ENCODE assay signal across 10 cellular contexts in the genomic region with DNA sequence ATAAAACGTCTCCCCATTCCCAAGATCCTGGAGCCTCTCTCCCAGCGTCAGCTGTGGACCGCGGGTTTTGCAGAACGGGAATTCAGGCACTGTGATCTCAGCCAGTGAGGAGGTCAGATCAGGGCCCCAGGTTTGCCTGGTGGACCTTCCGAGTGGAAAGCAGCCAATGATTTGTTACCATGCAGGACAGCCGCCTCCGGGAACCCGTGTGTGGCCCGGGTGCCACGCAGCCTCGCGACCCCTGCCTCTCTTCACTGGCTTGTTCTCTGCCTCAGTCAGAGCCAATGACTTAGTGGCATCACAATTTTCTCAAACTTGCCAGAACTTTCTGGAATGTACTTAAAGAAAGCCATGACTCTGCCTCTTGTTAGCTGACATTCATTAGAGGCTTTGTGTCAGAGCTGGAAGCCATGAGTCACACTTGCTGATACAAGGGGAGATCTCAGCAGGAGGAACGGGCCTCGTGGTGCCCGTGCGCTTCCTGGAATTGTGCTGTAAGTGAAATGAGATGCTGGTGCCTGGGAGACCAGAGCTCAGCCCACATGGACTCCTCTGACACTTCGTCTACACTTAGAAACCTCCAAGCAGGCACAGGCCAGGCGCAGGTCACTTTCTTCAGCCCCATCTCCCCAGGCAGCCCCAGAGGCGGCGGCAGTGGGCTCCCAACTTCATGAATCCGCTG.
DNase-seq lines count a peak whose midpoint lies in the region; ATAC-seq and TF ChIP-seq lines count a peak whose summit lies in the region.
"Had no signal": no experiment of that assay in that cellular context is flagged by ENCODE, and none has a peak within 500 bp of the region (broad histone marks: within the 10 kb centered on the region; RNA-seq: fewer than 3 reads in every experiment).

No MANE protein-coding gene starts in this region.

- peak; percentile 10 for DNase-seq in T-helper 2 cell treated with Interferon-gamma antibody and Interleukin-4, amounts not matched to agents 5 μg/mL and 100 μg/mL, for 36 hours (ENCODE audit: low spot score)
- DNase-seq in T-helper 2 cell (no peak), left ventricle myocardium superior (no peak)
- DNase-seq in stimulated activated effector memory CD8-positive, alpha-beta T cell treated with anti-CD3 and anti-CD28 coated beads, Interleukin-12 subunit alpha, Interleukin-12 subunit beta, amount 100 ng/mL, for 72 hours (ENCODE audit: low spot score in 2 of 2), result no peak
- no peak for DNase-seq in activated CD8-positive, alpha-beta memory T cell treated with anti-CD3 and anti-CD28 coated beads, Interleukin-2, amount 10 ng/mL, durations not matched to agents 7 days and 5 days
- DNase-seq: activated B cell treated with CpG ODN at 0.5 μM for 24 hours, DND-41 had no signal

- no peak overlapping the region for H3K27ac Mint-ChIP-seq in T-helper 2 cell treated with Interferon-gamma antibody and Interleukin-4, amounts not matched to agents 5 μg/mL and 100 μg/mL, for 36 hours
- H3K27ac Mint-ChIP-seq in stimulated activated effector memory CD8-positive, alpha-beta T cell treated with anti-CD3 and anti-CD28 coated beads, Interleukin-12 subunit alpha, Interleukin-12 subunit beta, amount 100 ng/mL, for 72 hours, result no peak overlapping the region
- no peak overlapping the region for H3K27ac Mint-ChIP-seq in activated CD8-positive, alpha-beta memory T cell treated with anti-CD3 and anti-CD28 coated beads, Interleukin-2, amount 10 ng/mL, durations not matched to agents 7 days and 5 days
- H3K27ac Mint-ChIP-seq: activated B cell treated with CpG ODN at 0.5 μM for 24 hours had no signal

- intact Hi-C loops in left ventricle myocardium superior (cut with micrococcal nuclease), result no loop called here

- H3K27me3 Mint-ChIP-seq in T-helper 2 cell treated with Interferon-gamma antibody and Interleukin-4, amounts not matched to agents 5 μg/mL and 100 μg/mL, for 36 hours (ENCODE audit: low read depth), result peaks cover 1% of the 10 kb centered on the region
- H3K27me3 Mint-ChIP-seq in activated CD8-positive, alpha-beta memory T cell treated with anti-CD3 and anti-CD28 coated beads, Interleukin-2, amount 10 ng/mL, durations not matched to agents 7 days and 5 days, result peaks cover 4% of the 10 kb centered on the region
- H3K27me3 Mint-ChIP-seq: activated B cell treated with CpG ODN at 0.5 μM for 24 hours had no signal

- no peaks in the 10 kb centered on the region for H3K4me1 Mint-ChIP-seq in T-helper 2 cell treated with Interferon-gamma antibody and Interleukin-4, amounts not matched to agents 5 μg/mL and 100 μg/mL, for 36 hours (ENCODE audit: low read depth)
- H3K4me1 Mint-ChIP-seq in stimulated activated effector memory CD8-positive, alpha-beta T cell treated with anti-CD3 and anti-CD28 coated beads, Interleukin-12 subunit alpha, Interleukin-12 subunit beta, amount 100 ng/mL, for 72 hours, result peaks cover 8% of the 10 kb centered on the region
- no peaks in the 10 kb centered on the region for H3K4me1 Mint-ChIP-seq in activated CD8-positive, alpha-beta memory T cell treated with anti-CD3 and anti-CD28 coated beads, Interleukin-2, amount 10 ng/mL, durations not matched to agents 7 days and 5 days
- H3K4me1 Mint-ChIP-seq: activated B cell treated with CpG ODN at 0.5 μM for 24 hours had no signal

- H3K36me3 Mint-ChIP-seq in T-helper 2 cell treated with Interferon-gamma antibody and Interleukin-4, amounts not matched to agents 5 μg/mL and 100 μg/mL, for 36 hours (ENCODE audit: low read depth), result no peaks in the 10 kb centered on the region
- H3K36me3 Mint-ChIP-seq in stimulated activated effector memory CD8-positive, alpha-beta T cell treated with anti-CD3 and anti-CD28 coated beads, Interleukin-12 subunit alpha, Interleukin-12 subunit beta, amount 100 ng/mL, for 72 hours, result no peaks in the 10 kb centered on the region
- no peaks in the 10 kb centered on the region for H3K36me3 Mint-ChIP-seq in activated CD8-positive, alpha-beta memory T cell treated with anti-CD3 and anti-CD28 coated beads, Interleukin-2, amount 10 ng/mL, durations not matched to agents 7 days and 5 days

- H3K4me3 Mint-ChIP-seq in T-helper 2 cell treated with Interferon-gamma antibody and Interleukin-4, amounts not matched to agents 5 μg/mL and 100 μg/mL, for 36 hours, result no peak overlapping the region
- no peak overlapping the region for H3K4me3 Mint-ChIP-seq in stimulated activated effector memory CD8-positive, alpha-beta T cell treated with anti-CD3 and anti-CD28 coated beads, Interleukin-12 subunit alpha, Interleukin-12 subunit beta, amount 100 ng/mL, for 72 hours
- H3K4me3 Mint-ChIP-seq in activated CD8-positive, alpha-beta memory T cell treated with anti-CD3 and anti-CD28 coated beads, Interleukin-2, amount 10 ng/mL, durations not matched to agents 7 days and 5 days, result no peak overlapping the region
- H3K4me3 Mint-ChIP-seq: activated B cell treated with CpG ODN at 0.5 μM for 24 hours had no signal

- H3K9me3 Mint-ChIP-seq in T-helper 2 cell treated with Interferon-gamma antibody and Interleukin-4, amounts not matched to agents 5 μg/mL and 100 μg/mL, for 36 hours, result no peaks in the 10 kb centered on the region
- no peaks in the 10 kb centered on the region for H3K9me3 Mint-ChIP-seq in stimulated activated effector memory CD8-positive, alpha-beta T cell treated with anti-CD3 and anti-CD28 coated beads, Interleukin-12 subunit alpha, Interleukin-12 subunit beta, amount 100 ng/mL, for 72 hours
- no peaks in the 10 kb centered on the region for H3K9me3 Mint-ChIP-seq in activated CD8-positive, alpha-beta memory T cell treated with anti-CD3 and anti-CD28 coated beads, Interleukin-2, amount 10 ng/mL, durations not matched to agents 7 days and 5 days (ENCODE audit: low read depth)
- H3K9me3 Mint-ChIP-seq: activated B cell treated with CpG ODN at 0.5 μM for 24 hours had no signal

- ATAC-seq in left ventricle myocardium superior (peak; percentile 69), GM21515 (IDR thresholded peaks at IDR 0.05; ENCODE audit: unreplicated experiment) (no peak), GM21360 (IDR thresholded peaks at IDR 0.05; ENCODE audit: unreplicated experiment) (no peak)
- ATAC-seq in stimulated activated effector memory CD8-positive, alpha-beta T cell treated with anti-CD3 and anti-CD28 coated beads, Interleukin-12 subunit alpha, Interleukin-12 subunit beta, amount 100 ng/mL, for 72 hours, result peak; percentile 63
- no peak for ATAC-seq in activated CD8-positive, alpha-beta memory T cell treated with anti-CD3 and anti-CD28 coated beads, Interleukin-2, amount 10 ng/mL, durations not matched to agents 7 days and 5 days

- CTCF ChIA-PET in activated CD8-positive, alpha-beta memory T cell treated with anti-CD3 and anti-CD28 coated beads, Interleukin-2, amount 10 ng/mL, durations not matched to agents 7 days and 5 days (lab: Charles Lee), result no interaction called here

- no peak for TF ChIP-seq CTCF in VCaP (conservative IDR thresholded peaks at IDR 0.05)

- peak overlapping the region; percentile 43 for H3K27ac ChIP-seq in VCaP

Comparison
In these comparisons a context has a peak if more than half of its experiments do, and no peak if none do; other contexts are left out.
1. ATAC-seq: peak in left ventricle myocardium superior (single experiment) and stimulated activated effector memory CD8-positive, alpha-beta T cell treated with anti-CD3 and anti-CD28 coated beads, Interleukin-12 subunit alpha, Interleukin-12 subunit beta, amount 100 ng/mL, for 72 hours (single experiment); none in GM21515 (single experiment), GM21360 (single experiment) and activated CD8-positive, alpha-beta memory T cell treated with anti-CD3 and anti-CD28 coated beads, Interleukin-2, amount 10 ng/mL, durations not matched to agents 7 days and 5 days (single experiment).